Comparison of ENCODE assay signal across 22 cellular contexts in genomic region chr2:157238296-157238695, GRCh38. TPM values are rescaled to one million over a fixed set of nuclear protein-coding genes. Genes with fewer than 3 reads are reported as not detected.
A peak's percentile ranks its signal among the peaks of the same experiment; 100 is the strongest.
DNase-seq lines count a peak whose midpoint lies in the region; ATAC-seq and TF ChIP-seq lines count a peak whose summit lies in the region.
"Had no signal": no experiment of that assay in that cellular context is flagged by ENCODE, and none has a peak within 500 bp of the region (broad histone marks: within the 10 kb centered on the region; RNA-seq: fewer than 3 reads in every experiment).

No MANE protein-coding gene starts in this region.

- H2BK15ac ChIP-seq in IMR-90 (ENCODE audit: low read depth, low read length): no peak overlapping the region

- H2AK9ac ChIP-seq in IMR-90 (replicated peaks; ENCODE audit: low read depth, low read length, poor library complexity): no peak overlapping the region

- TF ChIP-seq POLR2A in IMR-90 (IDR thresholded peaks at IDR 0.05; ENCODE audit: low read depth, low read length): no peak

- H3K23ac ChIP-seq in IMR-90 (ENCODE audit: low read depth, low read length): no peak overlapping the region

- H3K36me3 Mint-ChIP-seq in neural progenitor cell: no peaks in the 10 kb centered on the region
- no peaks in the 10 kb centered on the region for H3K36me3 Mint-ChIP-seq in T-cell
- H3K36me3 Mint-ChIP-seq: CD14-positive monocyte had no signal

- no peak overlapping the region for H4K91ac ChIP-seq in IMR-90 (ENCODE audit: insufficient read depth, low read depth, low read length)

- H3K27ac Mint-ChIP-seq in neural progenitor cell (no peak overlapping the region), T-cell (no peak overlapping the region)
- H3K27ac Mint-ChIP-seq: CD14-positive monocyte; CD4-positive, alpha-beta T cell; CD8-positive, alpha-beta memory T cell had no signal

- DNase-seq in IMR-90: no peak
- peak; percentile 62 for DNase-seq in astrocyte of the hippocampus (ENCODE audit: low read depth, low spot score)
- peak; percentile 66 for DNase-seq in neural progenitor cell (ENCODE audit: low spot score)
- DNase-seq in T-cell: no peak
- DNase-seq in NCI-H187 (lab: John Stamatoyannopoulos, UW): no peak
- DNase-seq: 8988T; ACHN; AML-193; BE2C; CD4-positive, alpha-beta T cell; CD8-positive, alpha-beta memory T cell; DMS53; DMS79 treated with DMSO at 0.1 percent for 48 hours; GF-D8; H9 had no signal

- no peaks in the 10 kb centered on the region for H3K9me1 ChIP-seq in IMR-90 (ENCODE audit: insufficient read depth, low read length)

- H4K8ac ChIP-seq in IMR-90 (ENCODE audit: low read depth in 2 of 2, low read length in 2 of 2): no peak overlapping the region

- H3K4ac ChIP-seq in IMR-90 (ENCODE audit: low read depth, low read length): no peak overlapping the region

- peak overlapping the region; percentile 63 for H4K5ac ChIP-seq in IMR-90 (ENCODE audit: low read depth, low read length)

- no peaks in the 10 kb centered on the region for H3K27me3 ChIP-seq in IMR-90 (ENCODE audit: control insufficient read depth, insufficient read depth, low read length)
- H3K27me3 ChIP-seq in neural progenitor cell: no peaks in the 10 kb centered on the region
- H3K27me3 ChIP-seq: BE2C; BLaER1 treated with 17β-estradiol and CSF1 and Interleukin-3, amounts not matched to agents 10 nM and 100 nM had no signal

- H4K20me1 ChIP-seq in IMR-90 (ENCODE audit: insufficient read depth, low read length): no peaks in the 10 kb centered on the region
- H4K20me1 ChIP-seq in neural progenitor cell (ENCODE audit: low read depth): no peaks in the 10 kb centered on the region
- H4K20me1 ChIP-seq: BLaER1 treated with 17β-estradiol and CSF1 and Interleukin-3, amounts not matched to agents 10 nM and 100 nM had no signal

- H3K9ac ChIP-seq in IMR-90 (ENCODE audit: low read depth, low read length): no peak overlapping the region
- H3K9ac ChIP-seq in neural progenitor cell: no peak overlapping the region
- H3K9ac ChIP-seq: BLaER1 treated with 17β-estradiol and CSF1 and Interleukin-3, amounts not matched to agents 10 nM and 100 nM had no signal

- H3K4me1 ChIP-seq in IMR-90 (ENCODE audit: control insufficient read depth, insufficient read depth, low read length) (peaks cover 6% of the 10 kb centered on the region), neural progenitor cell (peaks cover 16% of the 10 kb centered on the region)
- H3K4me1 ChIP-seq: A549; BE2C; BLaER1 treated with 17β-estradiol and CSF1 and Interleukin-3, amounts not matched to agents 10 nM and 100 nM had no signal

- ATAC-seq in IMR-90 (ENCODE audit: low read depth): no peak
- ATAC-seq in T-cell (replicated peaks in 1 of 4): no peak
- no peak for ATAC-seq in GM21526 (IDR thresholded peaks at IDR 0.05; ENCODE audit: low FRiP score, unreplicated experiment)
- no peak for ATAC-seq in HG02798 (IDR thresholded peaks at IDR 0.05; ENCODE audit: poor library complexity, unreplicated experiment)
- ATAC-seq: A549, HCT116 had no signal

- H3K27ac ChIP-seq in IMR-90 (ENCODE audit: insufficient read depth, low read length) (no peak overlapping the region), neural progenitor cell (no peak overlapping the region)
- H3K27ac ChIP-seq: A549; BLaER1 treated with 17β-estradiol and CSF1 and Interleukin-3, amounts not matched to agents 10 nM and 100 nM had no signal

- H3K14ac ChIP-seq in IMR-90 (replicated peaks; ENCODE audit: low read depth, low read length): no peak overlapping the region

- dilution Hi-C loops in IMR-90 (cut with HindIII; ENCODE audit: low sequenced_read_pairs, unreplicated experiment): no loop called here

- H3K4me3 Mint-ChIP-seq in neural progenitor cell (no peak overlapping the region), T-cell (no peak overlapping the region)
- H3K4me3 Mint-ChIP-seq: CD14-positive monocyte; CD4-positive, alpha-beta T cell; CD8-positive, alpha-beta memory T cell; H9 had no signal

- POLR2A ChIA-PET in IMR-90 (lab: Charles Lee; ENCODE audit: unreplicated experiment) (no interaction called here), T-cell (lab: Charles Lee) (no interaction called here)

- H3K4me2 ChIP-seq in IMR-90 (ENCODE audit: low read depth, low read length): no peak overlapping the region
- H3K4me2 ChIP-seq in neural progenitor cell: peak overlapping the region; percentile 43
- H3K4me2 ChIP-seq: A549; BLaER1 treated with 17β-estradiol and CSF1 and Interleukin-3, amounts not matched to agents 10 nM and 100 nM had no signal

- peak overlapping the region; percentile 42; the same call in 1 of the 2 replicates for H2BK120ac ChIP-seq in IMR-90 (ENCODE audit: low read depth, low read length)

- no CpG with 5 or more reads among the region's 3 CpGs for WGBS in IMR-90 (ENCODE audit: extremely low coverage in 2 of 2, insufficient read length in 1 of 2), 2 experiments

- H3K9me3 Mint-ChIP-seq in neural progenitor cell: peaks cover 4% of the 10 kb centered on the region
- no peaks in the 10 kb centered on the region for H3K9me3 Mint-ChIP-seq in T-cell
- H3K9me3 Mint-ChIP-seq: CD4-positive, alpha-beta T cell; CD8-positive, alpha-beta memory T cell; H9 had no signal

- in situ Hi-C loops in IMR-90 (cut with MboI; ENCODE audit: low sequenced_read_pairs): no loop called here

- TF ChIP-seq CTCF in IMR-90 (conservative IDR thresholded peaks at IDR 0.05; ENCODE audit: low read depth, low read length) (no peak), neural progenitor cell (IDR thresholded peaks at IDR 0.05) (no peak)

- TF ChIP-seq RAD21 in IMR-90 (IDR thresholded peaks at IDR 0.05; ENCODE audit: low read length): no peak

- CTCF ChIA-PET in IMR-90 (lab: Yijun Ruan, JAX): interaction anchor here (1.0 kb wide), 1 partner anchor 22 kb away, joined by 3 read pairs; no protein-coding TSS in a partner anchor
- CTCF ChIA-PET in T-cell (lab: Charles Lee): no interaction called here

- H3K4me3 ChIP-seq in IMR-90 (ENCODE audit: insufficient read depth, low read depth, low read length) (no peak overlapping the region), neural progenitor cell (no peak overlapping the region)
- H3K4me3 ChIP-seq: A549; BLaER1 treated with 17β-estradiol and CSF1 and Interleukin-3, amounts not matched to agents 10 nM and 100 nM had no signal

- peak overlapping the region; percentile 72; the same call in 1 of the 2 replicates for H3K18ac ChIP-seq in IMR-90 (ENCODE audit: low read depth, low read length)

- H3K9me3 ChIP-seq in IMR-90 (ENCODE audit: control insufficient read depth, insufficient read depth, low read length) (no peaks in the 10 kb centered on the region), neural progenitor cell (ENCODE audit: low read depth) (no peaks in the 10 kb centered on the region)
- H3K9me3 ChIP-seq: A549; BE2C; BLaER1 treated with 17β-estradiol and CSF1 and Interleukin-3, amounts not matched to agents 10 nM and 100 nM had no signal

- H2BK5ac ChIP-seq in IMR-90 (ENCODE audit: low read depth, low read length, poor library complexity, severe bottlenecking): no peak overlapping the region

- no peak overlapping the region for H2BK20ac ChIP-seq in IMR-90 (ENCODE audit: low read depth, low read length)

- no peaks in the 10 kb centered on the region for H3K36me3 ChIP-seq in IMR-90 (ENCODE audit: control insufficient read depth, insufficient read depth, low read length)
- H3K36me3 ChIP-seq in neural progenitor cell: no peaks in the 10 kb centered on the region
- H3K36me3 ChIP-seq: BE2C; BLaER1 treated with 17β-estradiol and CSF1 and Interleukin-3, amounts not matched to agents 10 nM and 100 nM had no signal

- no peaks in the 10 kb centered on the region for H3K79me2 ChIP-seq in neural progenitor cell (ENCODE audit: low read depth)

- H3K27me3 Mint-ChIP-seq in neural progenitor cell (ENCODE audit: insufficient read depth, low read depth): peaks cover 2% of the 10 kb centered on the region
- H3K27me3 Mint-ChIP-seq in T-cell: peaks cover 3 to 9% of the 10 kb centered on the region in 2 donors

- no peak overlapping the region for H2AK5ac ChIP-seq in IMR-90 (ENCODE audit: low read depth, low read length)

- H3K4me1 Mint-ChIP-seq in neural progenitor cell (peaks cover 12% of the 10 kb centered on the region), T-cell (no peaks in the 10 kb centered on the region)
- H3K4me1 Mint-ChIP-seq: CD14-positive monocyte; CD8-positive, alpha-beta memory T cell had no signal

- H2AFZ ChIP-seq in IMR-90 (replicated peaks; ENCODE audit: low read length, poor library complexity) (no peak overlapping the region), neural progenitor cell (replicated peaks) (no peak overlapping the region)

- intact Hi-C loops in IMR-90 (cut with micrococcal nuclease): no loop called here

- no TSS peak for BruUV-seq in IMR-90 (replicated peaks; lab: Mats Ljungman, UMichigan)

- H3K56ac ChIP-seq in IMR-90 (ENCODE audit: extremely low read depth, insufficient read depth, low read length): no peak overlapping the region

- no peaks in the 10 kb centered on the region for H3K79me1 ChIP-seq in IMR-90 (ENCODE audit: low read depth in 1 of 2, low read length in 2 of 2)

- no peaks in the 10 kb centered on the region for H3F3A ChIP-seq in neural progenitor cell (ENCODE audit: low read depth)

TF ChIP-seq in IMR-90, 13 proteins besides CTCF, POLR2A, EP300 and RAD21:
- TF ChIP-seq NFE2L2 (IDR thresholded peaks at IDR 0.05; ENCODE audit: low read depth, low read length) (no peak), BHLHE40 (IDR thresholded peaks at IDR 0.05; ENCODE audit: low read depth, low read length) (no peak), MAFK (IDR thresholded peaks at IDR 0.05; ENCODE audit: low read depth, low read length) (no peak), MXI1 (IDR thresholded peaks at IDR 0.05; ENCODE audit: borderline replicate concordance, low read depth, low read length) (no peak), CHD1 (IDR thresholded peaks at IDR 0.05; ENCODE audit: low read depth, low read length) (no peak)

RNA-seq across cellular contexts. Expression of gene GALNT5, which starts 19.2 kb away (rescaled TPM):
- total RNA-seq in IMR-90 (2012; rRNA removed) (63.3 and 73.6 TPM in 2 replicates), neural progenitor cell (ENCODE audit: low replicate concordance) (0.03 TPM in 1 of 2 replicates, not detected in the other), T-cell (under 1 TPM in 3 of 5 donors, not detected in 2; 0.09 to 0.23 (median 0.10) TPM)
- polyA plus RNA-seq in IMR-90 (2012; rRNA removed): 28.9 and 36.3 TPM in 2 replicates
- polyA plus RNA-seq in IMR-90 (2012; cell fraction: cytosol; rRNA removed): 7.2 and 7.9 TPM in 2 replicates
- polyA plus RNA-seq in IMR-90 (2012; cell fraction: nucleus; rRNA removed; ENCODE audit: low replicate concordance): 4.0 and 36.8 TPM in 2 replicates
- total RNA-seq: CD4-positive, alpha-beta T cell; CD8-positive, alpha-beta memory T cell; G401 had no signal
- polyA plus RNA-seq: CD14-positive monocyte; CD8-positive, alpha-beta memory T cell had no signal

Comparison
In these comparisons a context has a peak if more than half of its experiments do, and no peak if none do; other contexts are left out.
1. DNase-seq: peak in astrocyte of the hippocampus (single experiment) and neural progenitor cell (single experiment); none in IMR-90 (single experiment), T-cell (0 of 34) and NCI-H187 (0 of 2).
2. RNA of gene GALNT5, which starts 19.2 kb away (total RNA-seq): 63.3 to 73.6 TPM in IMR-90; 0.09 to 0.23 TPM in T-cell and 0.03 TPM in neural progenitor cell; every median in the first group is over 10 times any median in the second.